In genomic region chr12:112243255-112243965, GRCh38 we compare ENCODE assay signal across 23 cellular contexts.
"Had no signal": no experiment of that assay in that cellular context is flagged by ENCODE, and none has a peak within 500 bp of the region (broad histone marks: within the 10 kb centered on the region; RNA-seq: fewer than 3 reads in every experiment).

No MANE protein-coding gene starts in this region.

- H3K9me3 Mint-ChIP-seq: activated CD4-positive, alpha-beta memory T cell treated with anti-CD3 and anti-CD28 coated beads, Interleukin-2, amount 10 ng/mL, durations not matched to agents 7 days and 5 days; activated CD4-positive, alpha-beta T cell treated with anti-CD3 and anti-CD28 coated beads, Interleukin-2, amount 10 ng/mL, durations not matched to agents 7 days and 5 days; activated T-cell treated with anti-CD3 and anti-CD28 coated beads, Interleukin-2, amount 50 U/mL, for 24 hours; dendritic cell treated with granulocyte-macrophage colony-stimulating factor and Interleukin-4, amounts not matched to agents 40 ng/mL and 50 ng/mL, for 4 days; naive B cell; neural crest cell; T-helper 1 cell treated with Interleukin-12 subunit alpha and Interleukin-12 subunit beta and Interleukin-4 antibody, amounts not matched to agents 30 μg/mL and 1 μg/mL, for 36 hours; WTC11 had no signal

- H3K27ac Mint-ChIP-seq: activated CD4-positive, alpha-beta memory T cell treated with anti-CD3 and anti-CD28 coated beads, Interleukin-2, amount 10 ng/mL, durations not matched to agents 7 days and 5 days; activated CD4-positive, alpha-beta T cell treated with anti-CD3 and anti-CD28 coated beads, Interleukin-2, amount 10 ng/mL, durations not matched to agents 7 days and 5 days; activated T-cell treated with anti-CD3 and anti-CD28 coated beads, Interleukin-2, amount 50 U/mL, for 24 hours; dendritic cell treated with granulocyte-macrophage colony-stimulating factor and Interleukin-4, amounts not matched to agents 40 ng/mL and 50 ng/mL, for 4 days; T-helper 1 cell treated with Interleukin-12 subunit alpha and Interleukin-12 subunit beta and Interleukin-4 antibody, amounts not matched to agents 30 μg/mL and 1 μg/mL, for 36 hours; WTC11 had no signal

- DNase-seq: activated CD4-positive, alpha-beta memory T cell treated with anti-CD3 and anti-CD28 coated beads, Interleukin-2, amount 10 ng/mL, durations not matched to agents 7 days and 5 days; activated CD4-positive, alpha-beta T cell treated with anti-CD3 and anti-CD28 coated beads for 1 hour; activated CD4-positive, alpha-beta T cell treated with anti-CD3 and anti-CD28 coated beads, Interleukin-2, amount 10 ng/mL, durations not matched to agents 7 days and 5 days; activated CD8-positive, alpha-beta memory T cell treated with anti-CD3 and anti-CD28 coated beads, Interleukin-2, amount 50 U/mL, for 48 hours; activated gamma-delta T cell treated with Interleukin-2 at 50 U/mL for 16 hours; activated naive CD4-positive, alpha-beta T cell treated with anti-CD3 and anti-CD28 coated beads, Interleukin-2, amount 50 U/mL, for 16 hours; activated T-cell treated with anti-CD3 and anti-CD28 coated beads, Interleukin-2, amount 50 U/mL, for 24 hours; amniotic stem cell; effector CD4-positive, alpha-beta T cell; foreskin melanocyte; left ventricle myocardium inferior; naive B cell; right cardiac atrium; spleen; stimulated activated naive CD4-positive, alpha-beta T cell treated with Interleukin-2 at 50 U/mL for 16 hours; SW 1271; T-helper 9 cell; trophoblast cell; uterus had no signal

- H3K4me3 Mint-ChIP-seq: activated CD4-positive, alpha-beta memory T cell treated with anti-CD3 and anti-CD28 coated beads, Interleukin-2, amount 10 ng/mL, durations not matched to agents 7 days and 5 days; activated CD4-positive, alpha-beta T cell treated with anti-CD3 and anti-CD28 coated beads, Interleukin-2, amount 10 ng/mL, durations not matched to agents 7 days and 5 days; activated T-cell treated with anti-CD3 and anti-CD28 coated beads, Interleukin-2, amount 50 U/mL, for 24 hours; dendritic cell treated with granulocyte-macrophage colony-stimulating factor and Interleukin-4, amounts not matched to agents 40 ng/mL and 50 ng/mL, for 4 days; naive B cell; neural crest cell; T-helper 1 cell treated with Interleukin-12 subunit alpha and Interleukin-12 subunit beta and Interleukin-4 antibody, amounts not matched to agents 30 μg/mL and 1 μg/mL, for 36 hours; WTC11 had no signal

- H3K27me3 Mint-ChIP-seq: activated CD4-positive, alpha-beta memory T cell treated with anti-CD3 and anti-CD28 coated beads, Interleukin-2, amount 10 ng/mL, durations not matched to agents 7 days and 5 days; activated CD4-positive, alpha-beta T cell treated with anti-CD3 and anti-CD28 coated beads, Interleukin-2, amount 10 ng/mL, durations not matched to agents 7 days and 5 days; activated T-cell treated with anti-CD3 and anti-CD28 coated beads, Interleukin-2, amount 50 U/mL, for 24 hours; dendritic cell treated with granulocyte-macrophage colony-stimulating factor and Interleukin-4, amounts not matched to agents 40 ng/mL and 50 ng/mL, for 4 days; naive B cell had no signal

- H3K4me1 Mint-ChIP-seq: activated CD4-positive, alpha-beta memory T cell treated with anti-CD3 and anti-CD28 coated beads, Interleukin-2, amount 10 ng/mL, durations not matched to agents 7 days and 5 days; activated CD4-positive, alpha-beta T cell treated with anti-CD3 and anti-CD28 coated beads, Interleukin-2, amount 10 ng/mL, durations not matched to agents 7 days and 5 days; neural crest cell; WTC11 had no signal
